ENCODE assay signal across 8 cellular contexts in the genomic region with DNA sequence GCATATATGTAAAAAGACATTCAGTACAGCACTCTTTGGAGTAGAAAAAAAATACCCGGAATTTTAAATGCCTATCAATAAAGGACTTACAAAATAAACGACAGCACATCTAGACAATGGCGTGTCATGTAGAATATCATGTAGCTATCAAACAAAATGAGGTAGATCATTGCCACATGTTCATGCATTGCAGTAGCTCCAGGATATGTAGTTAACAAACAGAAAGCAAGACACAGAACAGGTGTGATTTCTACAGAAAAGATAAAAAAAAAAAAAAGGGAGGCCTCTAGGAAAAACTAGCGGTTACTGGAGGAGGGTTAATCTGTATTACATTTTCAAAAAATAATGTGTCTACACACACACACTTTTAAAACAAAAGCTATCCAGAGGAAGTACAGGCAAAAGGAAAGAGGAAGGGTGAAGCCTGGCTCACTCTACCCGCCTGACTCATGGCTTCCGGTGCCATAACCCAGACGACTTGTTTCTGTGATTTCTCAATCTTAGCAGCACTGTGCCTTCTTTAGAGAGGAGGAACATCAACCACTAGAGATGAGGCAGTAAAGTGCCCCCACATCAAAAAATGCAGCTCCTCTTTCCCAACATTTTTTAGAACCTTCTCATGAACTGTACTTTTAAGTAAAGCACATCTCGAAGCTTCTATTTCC. TPM values are rescaled to one million over a fixed set of nuclear protein-coding genes. Genes with fewer than 3 reads are reported as not detected.
DNase-seq lines count a peak whose midpoint lies in the region; ATAC-seq and TF ChIP-seq lines count a peak whose summit lies in the region.

No MANE protein-coding gene starts in this region.

- no peak overlapping the region for H3K56ac ChIP-seq in H9 (ENCODE audit: insufficient read length, low read depth, low read length)

- H3K9me3 Mint-ChIP-seq in activated T-helper 17 cell treated with anti-CD3 and anti-CD28 coated beads, Interleukin-2, amount 50 U/mL, for 72 hours = no peaks in the 10 kb centered on the region
- no peaks in the 10 kb centered on the region for H3K9me3 Mint-ChIP-seq in H9

- no peak overlapping the region for H4K91ac ChIP-seq in H9 (ENCODE audit: insufficient read length, low read depth, low read length)

- no peak overlapping the region for H2BK15ac ChIP-seq in H9 (ENCODE audit: low read depth, low read length)

- no CpG with 5 or more reads among the region's 8 CpGs for WGBS in H9 (ENCODE audit: extremely low coverage, insufficient read length, low lambda C conversion rate)

- peak overlapping the region; percentile 78 for H3K4me3 Mint-ChIP-seq in activated T-helper 17 cell treated with anti-CD3 and anti-CD28 coated beads, Interleukin-2, amount 50 U/mL, for 72 hours
- H3K4me3 Mint-ChIP-seq in H9 = no peak overlapping the region

- peaks cover 12% of the 10 kb centered on the region for H3K4me1 Mint-ChIP-seq in activated T-helper 17 cell treated with anti-CD3 and anti-CD28 coated beads, Interleukin-2, amount 50 U/mL, for 72 hours
- H3K4me1 Mint-ChIP-seq in H9 = peaks cover 3% of the 10 kb centered on the region in 2 experiments; a peak in 2 of 4 replicates

- H3K36me3 Mint-ChIP-seq in activated T-helper 17 cell treated with anti-CD3 and anti-CD28 coated beads, Interleukin-2, amount 50 U/mL, for 72 hours (ENCODE audit: low read depth) = no peaks in the 10 kb centered on the region
- H3K36me3 Mint-ChIP-seq in H9 (ENCODE audit: insufficient read depth in 1 of 3, low read depth in 3 of 3) = no peaks in the 10 kb centered on the region

- no peak overlapping the region for H2BK5ac ChIP-seq in H9 (ENCODE audit: insufficient read length, low read length)

- H3K9me3 ChIP-seq in H9 (ENCODE audit: control insufficient read depth, low read depth, low read length) = no peaks in the 10 kb centered on the region

- H4K5ac ChIP-seq in H9 (ENCODE audit: insufficient read length, low read depth, low read length) = no peak overlapping the region

- H2BK12ac ChIP-seq in H9 (ENCODE audit: insufficient read length, low read depth, low read length) = no peak overlapping the region

- H2AK5ac ChIP-seq in H9 (ENCODE audit: insufficient read length, low read length) = no peak overlapping the region

- ATAC-seq in HG02678 (IDR thresholded peaks at IDR 0.05; ENCODE audit: unreplicated experiment) = peak; percentile 96
- ATAC-seq in activated T-helper 17 cell treated with anti-CD3 and anti-CD28 coated beads, Interleukin-2, amount 50 U/mL, for 72 hours (replicated peaks) = peak; percentile 100

- TF ChIP-seq CTCF in GM12865 (IDR thresholded peaks at IDR 0.05; ENCODE audit: insufficient read depth, low read depth, low read length, missing control alignments) (no peak), H9 (conservative IDR thresholded peaks at IDR 0.05) (no peak)

- in situ Hi-C loops in ACHN (cut with HindIII; ENCODE audit: low pct_ligation_motif_present, low pct_unique_long_range_greater_than_20kb, low sequenced_read_pairs) = no loop called here

- no peaks in the 10 kb centered on the region for H3K79me1 ChIP-seq in H9 (ENCODE audit: insufficient read depth, low read depth, low read length, poor library complexity, severe bottlenecking)

- H3K27me3 Mint-ChIP-seq in activated T-helper 17 cell treated with anti-CD3 and anti-CD28 coated beads, Interleukin-2, amount 50 U/mL, for 72 hours = peaks cover 5% of the 10 kb centered on the region
- H3K27me3 Mint-ChIP-seq in H9 (ENCODE audit: low read depth) = peaks cover 9% of the 10 kb centered on the region

- no peak overlapping the region for H2BK20ac ChIP-seq in H9 (ENCODE audit: low read depth, low read length, poor library complexity, severe bottlenecking)

- H3K9ac ChIP-seq in H9 (ENCODE audit: extremely low read depth, insufficient read length, low read length) = no peak overlapping the region

- H2BK120ac ChIP-seq in H9 (ENCODE audit: low read depth, low read length, poor library complexity, severe bottlenecking) = no peak overlapping the region

- H3K27me3 ChIP-seq in H9 (ENCODE audit: insufficient read depth, low read length) = no peaks in the 10 kb centered on the region; the same call in 1 of the 2 replicates

- peak; percentile 81 for DNase-seq in GM12865 (ENCODE audit: low read depth)
- peak; percentile 93 for DNase-seq in NOMO-1 treated with dmso at 0.1 percent for 144 hours (lab: John Stamatoyannopoulos, UW; ENCODE audit: unreplicated experiment)
- DNase-seq in cardiac septum (ENCODE audit: low spot score) = peak; percentile 91
- DNase-seq in stimulated activated CD4-positive, alpha-beta T cell treated with anti-CD3 and anti-CD28 coated beads, Interleukin-12 subunit alpha, Interleukin-12 subunit beta, amount 100 ng/mL, for 24 hours (ENCODE audit: low read depth in 2 of 2) = peak; percentile 29 to 50
- no peak for DNase-seq in ACHN
- DNase-seq in H9 = no peak

- H3K79me2 ChIP-seq in H9 (ENCODE audit: insufficient read depth, low read length) = no peaks in the 10 kb centered on the region

- H3K23ac ChIP-seq in H9 (ENCODE audit: insufficient read length, low read depth, low read length) = no peak overlapping the region

- H3K23me2 ChIP-seq in H9 (ENCODE audit: insufficient read length, low read depth, low read length, poor library complexity, severe bottlenecking) = no peaks in the 10 kb centered on the region

- no peaks in the 10 kb centered on the region for H4K20me1 ChIP-seq in H9 (ENCODE audit: control insufficient read depth, insufficient read depth, insufficient read length)

- H3K4ac ChIP-seq in H9 (ENCODE audit: low read depth, low read length) = no peak overlapping the region

- H3K18ac ChIP-seq in H9 (ENCODE audit: insufficient read length, low read depth, low read length) = no peak overlapping the region

- no peaks in the 10 kb centered on the region for H3K4me1 ChIP-seq in H9 (ENCODE audit: insufficient read depth, low read length)

- intact Hi-C loops in cardiac septum (cut with DNase I) = no loop called here

- no peak overlapping the region for H3K14ac ChIP-seq in H9 (ENCODE audit: insufficient read depth, low read length)

- H3K4me2 ChIP-seq in H9 (ENCODE audit: insufficient read depth, insufficient read length, low read length) = no peak overlapping the region

- no peak overlapping the region for H4K8ac ChIP-seq in H9 (replicated peaks; ENCODE audit: insufficient read length, low read depth, low read length)

- peak overlapping the region; percentile 53 for H3K4me3 ChIP-seq in GM12865 (ENCODE audit: low read depth, low read length)

- H3T11ph ChIP-seq in H9 (ENCODE audit: low read length) = no peak overlapping the region

- H3K27ac Mint-ChIP-seq in activated T-helper 17 cell treated with anti-CD3 and anti-CD28 coated beads, Interleukin-2, amount 50 U/mL, for 72 hours = peak overlapping the region; percentile 80
- no peak overlapping the region for H3K27ac Mint-ChIP-seq in H9

- H2AFZ ChIP-seq in H9 (ENCODE audit: low read length) = no peak overlapping the region

- no peak overlapping the region for H3K27ac ChIP-seq in H9 (ENCODE audit: insufficient read length, low read depth, low read length)

RNA-seq across cellular contexts. Expression of a gene that starts 6.9 kb away (rescaled TPM):
- total RNA-seq in activated T-helper 17 cell treated with anti-CD3 and anti-CD28 coated beads, Interleukin-2, amount 50 U/mL, for 72 hours = 1 to 10 TPM; 6.7 to 8.3 TPM
- total RNA-seq in cardiac septum (34.9 TPM), H9 (2021) (3.4 and 3.8 TPM in 2 replicates)

Comparison
In these comparisons a context has a peak if more than half of its experiments do, and no peak if none do; other contexts are left out.
1. DNase-seq: peak in GM12865 (single experiment), NOMO-1 treated with dmso at 0.1 percent for 144 hours (single experiment), cardiac septum (single experiment) and stimulated activated CD4-positive, alpha-beta T cell treated with anti-CD3 and anti-CD28 coated beads, Interleukin-12 subunit alpha, Interleukin-12 subunit beta, amount 100 ng/mL, for 24 hours (2 of 2); none in ACHN (single experiment) and H9 (single experiment).